In genomic region chr10:103513383-103514060, GRCh38 we compare ENCODE assay signal across 25 cellular contexts. TPM values are rescaled to one million over a fixed set of nuclear protein-coding genes. Genes with fewer than 3 reads are reported as not detected.
DNase-seq lines count a peak whose midpoint lies in the region; ATAC-seq, FAIRE-seq and TF ChIP-seq lines count a peak whose summit lies in the region.
"Had no signal": no experiment of that assay in that cellular context is flagged by ENCODE, and none has a peak within 500 bp of the region (broad histone marks: within the 10 kb centered on the region; RNA-seq: fewer than 3 reads in every experiment).

No MANE protein-coding gene starts in this region.

- H3K18ac ChIP-seq in trophoblast cell (ENCODE audit: low read length): peak overlapping the region; percentile 1

- H2BK12ac ChIP-seq in trophoblast cell (ENCODE audit: low read length): peak overlapping the region; percentile 61

- no peak for TF ChIP-seq CTCF in 22Rv1 (IDR thresholded peaks at IDR 0.05)
- TF ChIP-seq CTCF in kidney (IDR thresholded peaks at IDR 0.05; ENCODE audit: borderline replicate concordance, extremely low read depth, insufficient read depth): no peak
- no peak for TF ChIP-seq CTCF in natural killer cell (IDR thresholded peaks at IDR 0.05)

- H3K36me3 ChIP-seq in HUES6 (ENCODE audit: control insufficient read depth, insufficient read depth, low read length) (no peaks in the 10 kb centered on the region; the same call in 1 of the 2 replicates), kidney (ENCODE audit: control insufficient read depth in 1 of 2, insufficient read depth in 2 of 2, low read length in 2 of 2) (no peaks in the 10 kb centered on the region), trophoblast cell (ENCODE audit: control insufficient read depth in 1 of 2, insufficient read depth in 2 of 2, low read length in 2 of 2) (no peaks in the 10 kb centered on the region)
- H3K36me3 ChIP-seq: cardiac muscle cell, neural progenitor cell, right atrium auricular region had no signal

- peak overlapping the region; percentile 63 for H3K27ac ChIP-seq in 22Rv1
- peak overlapping the region; percentile 64; the same call in 1 of the 2 replicates for H3K27ac ChIP-seq in HUES6 (ENCODE audit: low read depth, low read length)
- no peak overlapping the region for H3K27ac ChIP-seq in kidney (ENCODE audit: low read depth in 2 of 2, low read length in 2 of 2)
- no peak overlapping the region for H3K27ac ChIP-seq in trophoblast cell (ENCODE audit: low read depth, low read length)
- H3K27ac ChIP-seq: cardiac muscle cell, neural progenitor cell, right atrium auricular region had no signal

- H3K27me3 Mint-ChIP-seq in natural killer cell (ENCODE audit: low read depth in 2 of 2): peaks cover 0 to 2% of the 10 kb centered on the region in 2 donors

- no peak overlapping the region for H3K27ac Mint-ChIP-seq in natural killer cell
- H3K27ac Mint-ChIP-seq: neural progenitor cell, T-cell had no signal

- H2BK120ac ChIP-seq in trophoblast cell (ENCODE audit: insufficient read depth, low read length, poor library complexity): peak overlapping the region; percentile 23

- intact Hi-C loops in kidney (cut with DNase I) (no loop called here), natural killer cell (cut with micrococcal nuclease) (no loop called here)

- H3K4me1 ChIP-seq in HUES6 (ENCODE audit: control insufficient read depth, insufficient read depth, low read length) (peaks cover 18% of the 10 kb centered on the region; the same call in 1 of the 2 replicates), kidney (ENCODE audit: control insufficient read depth in 1 of 2, insufficient read depth in 1 of 2, low read depth in 1 of 2, low read length in 2 of 2) (no peaks in the 10 kb centered on the region), trophoblast cell (ENCODE audit: control insufficient read depth in 1 of 2, insufficient read depth in 2 of 2, low read length in 2 of 2) (peaks cover 17% of the 10 kb centered on the region in 2 experiments)
- H3K4me1 ChIP-seq: neural progenitor cell, right atrium auricular region had no signal

- no peak overlapping the region for H3K4ac ChIP-seq in trophoblast cell (ENCODE audit: low read depth, low read length)

- no CpG with 5 or more reads among the region's 8 CpGs for WGBS in trophoblast cell (ENCODE audit: extremely low coverage, insufficient coverage, insufficient read length)

- DNase-seq in kidney (peak; percentile 63), trophoblast cell (no peak), natural killer cell (no peak), T-helper 1 cell (no peak), AG08396 (ENCODE audit: low spot score) (no peak)
- DNase-seq: ACHN; activated CD4-positive, alpha-beta T cell treated with anti-CD3 and anti-CD28 coated beads, Interleukin-2, amount 10 ng/mL, durations not matched to agents 24 days and 14 days; activated naive CD4-positive, alpha-beta T cell treated with Interleukin-2 at 50 U/mL for 16 hours; amniotic stem cell; erythroblast; kidney glomerular epithelial cell; NCI-H69; stimulated activated CD4-positive, alpha-beta T cell treated with anti-CD3 and anti-CD28 coated beads, Interleukin-15, amount 100 ng/mL, for 24 hours; substantia nigra; T-cell had no signal

- H3K27me3 ChIP-seq in HUES6 (ENCODE audit: control insufficient read depth, insufficient read depth, low read length) (no peaks in the 10 kb centered on the region), trophoblast cell (ENCODE audit: insufficient read depth, low read length) (no peaks in the 10 kb centered on the region)
- H3K27me3 ChIP-seq: cardiac muscle cell, neural progenitor cell, right atrium auricular region had no signal

- peak overlapping the region; percentile 2 for H3K14ac ChIP-seq in trophoblast cell (ENCODE audit: low read length)

- H3K79me2 ChIP-seq in trophoblast cell (ENCODE audit: control insufficient read depth, insufficient read depth, low read length, poor library complexity): no peaks in the 10 kb centered on the region

- no peak overlapping the region for H4K12ac ChIP-seq in trophoblast cell (ENCODE audit: low read depth, low read length)

- ATAC-seq in natural killer cell (no peak), GM21367 (IDR thresholded peaks at IDR 0.05; ENCODE audit: unreplicated experiment) (no peak)
- ATAC-seq: Right ventricle myocardium inferior, T-cell had no signal

- FAIRE-seq in kidney (lab: Jason Lieb, UNC): no peak
- FAIRE-seq: frontal cortex had no signal

- H3K79me1 ChIP-seq in trophoblast cell (ENCODE audit: low read length): peaks cover 13% of the 10 kb centered on the region

- no peak overlapping the region for H3K23ac ChIP-seq in trophoblast cell (ENCODE audit: low read length)

- no peaks in the 10 kb centered on the region for H3K36me3 Mint-ChIP-seq in natural killer cell
- H3K36me3 Mint-ChIP-seq: CD14-positive monocyte, neural progenitor cell, T-cell had no signal

- peak overlapping the region; percentile 70 for H2AK5ac ChIP-seq in trophoblast cell (ENCODE audit: low read length)

- H3K4me3 Mint-ChIP-seq in natural killer cell: no peak overlapping the region
- H3K4me3 Mint-ChIP-seq: activated CD4-positive, alpha-beta T cell treated with anti-CD3 and anti-CD28 coated beads, Interleukin-2, amount 10 ng/mL, durations not matched to agents 24 days and 14 days; CD14-positive monocyte; neural progenitor cell; T-cell had no signal

- H3K4me1 Mint-ChIP-seq in natural killer cell: peaks cover 5% of the 10 kb centered on the region in 2 donors
- H3K4me1 Mint-ChIP-seq: neural progenitor cell had no signal

- H3K4me3 ChIP-seq in HUES6 (ENCODE audit: low read depth, low read length): no peak overlapping the region
- H3K4me3 ChIP-seq in kidney (ENCODE audit: low read length in 2 of 2): no peak overlapping the region
- H3K4me3 ChIP-seq in trophoblast cell (ENCODE audit: low read depth, low read length): no peak overlapping the region
- H3K4me3 ChIP-seq: cardiac muscle cell, neural progenitor cell, right atrium auricular region had no signal

- H4K91ac ChIP-seq in trophoblast cell (ENCODE audit: low read depth, low read length): peak overlapping the region; percentile 85

- no peak overlapping the region for H3K4me2 ChIP-seq in trophoblast cell (ENCODE audit: low read length)
- H3K4me2 ChIP-seq: neural progenitor cell had no signal

- H3K9ac ChIP-seq in HUES6 (ENCODE audit: low read length): peak overlapping the region; percentile 29
- no peak overlapping the region for H3K9ac ChIP-seq in kidney (ENCODE audit: low read length in 2 of 2)
- no peak overlapping the region for H3K9ac ChIP-seq in trophoblast cell (ENCODE audit: low read length)
- H3K9ac ChIP-seq: neural progenitor cell had no signal

- no peak overlapping the region for H2AFZ ChIP-seq in trophoblast cell (ENCODE audit: insufficient read depth, low read length, poor library complexity)
- H2AFZ ChIP-seq: neural progenitor cell had no signal

- H3K9me3 ChIP-seq in HUES6 (ENCODE audit: control insufficient read depth, insufficient read depth, low read depth, low read length): no peaks in the 10 kb centered on the region
- no peaks in the 10 kb centered on the region for H3K9me3 ChIP-seq in kidney (ENCODE audit: control insufficient read depth in 1 of 2, low read length in 2 of 2)
- no peaks in the 10 kb centered on the region for H3K9me3 ChIP-seq in trophoblast cell (ENCODE audit: insufficient read depth, low read depth, low read length)
- H3K9me3 ChIP-seq: right atrium auricular region had no signal

- H4K8ac ChIP-seq in trophoblast cell (ENCODE audit: low read depth, low read length): peak overlapping the region; percentile 41

- H3K9me3 Mint-ChIP-seq in natural killer cell: no peaks in the 10 kb centered on the region
- H3K9me3 Mint-ChIP-seq: activated CD4-positive, alpha-beta T cell treated with anti-CD3 and anti-CD28 coated beads, Interleukin-2, amount 10 ng/mL, durations not matched to agents 24 days and 14 days; neural progenitor cell; T-cell had no signal

- peak overlapping the region; percentile 13 for H2BK5ac ChIP-seq in trophoblast cell (ENCODE audit: low read depth, low read length, poor library complexity)

RNA-seq across cellular contexts. Expression of gene NEURL1, which starts 20.0 kb away (rescaled TPM):
- total RNA-seq in kidney (1.2 TPM), natural killer cell (1 to 10 TPM in 2 of 3 donors, under 1 TPM in 1; 0.95 to 8.5 (median 1.5) TPM)
- 1.2 TPM for polyA plus RNA-seq in kidney (ENCODE audit: insufficient read depth, low read depth, low replicate concordance)
- 197 and 211 TPM in 2 replicates for polyA plus RNA-seq in trophoblast cell (2013)

RNA-seq across cellular contexts. Expression of gene CALHM3, which starts 34.5 kb away (rescaled TPM):
- total RNA-seq in kidney (not detected), natural killer cell (not detected)
- not detected for polyA plus RNA-seq in kidney (ENCODE audit: insufficient read depth, low read depth, low replicate concordance)
- 0.33 and 0.36 TPM in 2 replicates for polyA plus RNA-seq in trophoblast cell (2013)
- total RNA-seq: activated CD4-positive, alpha-beta T cell treated with anti-CD3 and anti-CD28 coated beads, Interleukin-2, amount 10 ng/mL, durations not matched to agents 24 days and 14 days; cardiac muscle cell; frontal cortex; right atrium auricular region; Right ventricle myocardium inferior; T-cell had no signal
- polyA plus RNA-seq: cardiac muscle cell had no signal

RNA-seq across cellular contexts. Expression of gene CALHM1, which starts 54.8 kb away (rescaled TPM):
- total RNA-seq in kidney: not detected
- not detected for polyA plus RNA-seq in kidney (ENCODE audit: insufficient read depth, low read depth, low replicate concordance)
- polyA plus RNA-seq in trophoblast cell (2013): 0.01 TPM in 1 of 2 replicates, not detected in the other
- total RNA-seq in natural killer cell: under 1 TPM in 2 of 3 donors, not detected in 1; 0.23 to 0.57 TPM
- total RNA-seq: activated CD4-positive, alpha-beta T cell treated with anti-CD3 and anti-CD28 coated beads, Interleukin-2, amount 10 ng/mL, durations not matched to agents 24 days and 14 days; cardiac muscle cell; frontal cortex; M059J; right atrium auricular region; Right ventricle myocardium inferior; T-cell had no signal
- polyA plus RNA-seq: cardiac muscle cell, CD14-positive monocyte had no signal

Comparison
In these comparisons a context has a peak if more than half of its experiments do, and no peak if none do; other contexts are left out.
1. H3K27ac ChIP-seq: peak in 22Rv1 (single experiment) and HUES6 (single experiment); none in kidney (0 of 2) and trophoblast cell (single experiment).